In genomic region chr10:125868372-125868975, GRCh38 we compare ENCODE assay signal across 7 cellular contexts. TPM values are rescaled to one million over a fixed set of nuclear protein-coding genes. Genes with fewer than 3 reads are reported as not detected.
A peak's percentile ranks its signal among the peaks of the same experiment; 100 is the strongest.
DNase-seq lines count a peak whose midpoint lies in the region; ATAC-seq and FAIRE-seq lines count a peak whose summit lies in the region.

No MANE protein-coding gene starts in this region.

- no peak overlapping the region for H3K9ac ChIP-seq in adipocyte (ENCODE audit: low read length)

- H3K36me3 ChIP-seq in adipocyte (ENCODE audit: control insufficient read depth, insufficient read depth, low read length, severe bottlenecking) = peaks cover 32% of the 10 kb centered on the region

- no peaks in the 10 kb centered on the region for H3K36me3 Mint-ChIP-seq in activated T-helper 2 cell treated with anti-CD3 and anti-CD28 coated beads, Interferon-gamma antibody, Interleukin-2, Interleukin-4, amounts not matched to agents 10 μg/mL and 5 μg/mL and 100 μg/mL, durations not matched to agents 14 hours and 24 hours and 36 hours (ENCODE audit: low read depth)

- intact Hi-C loops in activated T-helper 2 cell treated with anti-CD3 and anti-CD28 coated beads, Interferon-gamma antibody, Interleukin-2, Interleukin-4, amounts not matched to agents 10 μg/mL and 5 μg/mL and 100 μg/mL, durations not matched to agents 14 hours and 24 hours and 36 hours (cut with micrococcal nuclease) = no loop called here

- no peak overlapping the region for H3K4me3 ChIP-seq in adipocyte (ENCODE audit: low read length)

- no peaks in the 10 kb centered on the region for H3K27me3 Mint-ChIP-seq in activated T-helper 2 cell treated with anti-CD3 and anti-CD28 coated beads, Interferon-gamma antibody, Interleukin-2, Interleukin-4, amounts not matched to agents 10 μg/mL and 5 μg/mL and 100 μg/mL, durations not matched to agents 14 hours and 24 hours and 36 hours (ENCODE audit: low read depth)

- ATAC-seq in GM21515 (IDR thresholded peaks at IDR 0.05; ENCODE audit: unreplicated experiment) = peak; percentile 62

- H3K4me1 Mint-ChIP-seq in activated T-helper 2 cell treated with anti-CD3 and anti-CD28 coated beads, Interferon-gamma antibody, Interleukin-2, Interleukin-4, amounts not matched to agents 10 μg/mL and 5 μg/mL and 100 μg/mL, durations not matched to agents 14 hours and 24 hours and 36 hours (ENCODE audit: low read depth) = no peaks in the 10 kb centered on the region

- H3K27ac Mint-ChIP-seq in activated T-helper 2 cell treated with anti-CD3 and anti-CD28 coated beads, Interferon-gamma antibody, Interleukin-2, Interleukin-4, amounts not matched to agents 10 μg/mL and 5 μg/mL and 100 μg/mL, durations not matched to agents 14 hours and 24 hours and 36 hours = no peak overlapping the region

- H3K9me3 Mint-ChIP-seq in activated T-helper 2 cell treated with anti-CD3 and anti-CD28 coated beads, Interferon-gamma antibody, Interleukin-2, Interleukin-4, amounts not matched to agents 10 μg/mL and 5 μg/mL and 100 μg/mL, durations not matched to agents 14 hours and 24 hours and 36 hours = no peaks in the 10 kb centered on the region

- peak; percentile 5 for FAIRE-seq in urothelium cell line (lab: Jason Lieb, UNC)

- no peaks in the 10 kb centered on the region for H3K27me3 ChIP-seq in adipocyte (replicated peaks; ENCODE audit: control insufficient read depth, insufficient read depth, low read length)

- peaks cover 21% of the 10 kb centered on the region for H3K4me1 ChIP-seq in adipocyte (ENCODE audit: control insufficient read depth, insufficient read depth, low read length)

- DNase-seq in EH (ENCODE audit: low read depth) = peak; percentile 57
- peak; percentile 13 for DNase-seq in NCI-H1048 (lab: John Stamatoyannopoulos, UW)
- DNase-seq in adipocyte (ENCODE audit: low read depth) = peak; percentile 68
- peak; percentile 62 for DNase-seq in iris pigment epithelial cell (ENCODE audit: low read depth)
- peak; percentile 39 for DNase-seq in urothelium cell line (ENCODE audit: low spot score)
- DNase-seq in activated T-helper 2 cell treated with anti-CD3 and anti-CD28 coated beads, Interferon-gamma antibody, Interleukin-2, Interleukin-4, amounts not matched to agents 10 μg/mL and 5 μg/mL and 100 μg/mL, durations not matched to agents 14 hours and 24 hours and 36 hours (ENCODE audit: low spot score) = no peak

- H3K4me3 Mint-ChIP-seq in activated T-helper 2 cell treated with anti-CD3 and anti-CD28 coated beads, Interferon-gamma antibody, Interleukin-2, Interleukin-4, amounts not matched to agents 10 μg/mL and 5 μg/mL and 100 μg/mL, durations not matched to agents 14 hours and 24 hours and 36 hours (ENCODE audit: low read depth) = no peak overlapping the region

- H3K9me3 ChIP-seq in adipocyte (ENCODE audit: control insufficient read depth, low read length) = no peaks in the 10 kb centered on the region

RNA-seq across cellular contexts. Expression of gene DHX32, which starts 12.6 kb away (rescaled TPM):
- 15.9 and 16.5 TPM in 2 replicates for total RNA-seq in activated T-helper 2 cell treated with anti-CD3 and anti-CD28 coated beads, Interferon-gamma antibody, Interleukin-2, Interleukin-4, amounts not matched to agents 10 μg/mL and 5 μg/mL and 100 μg/mL, durations not matched to agents 14 hours and 24 hours and 36 hours

RNA-seq across cellular contexts. Expression of gene FANK1, which starts 27.9 kb away (rescaled TPM):
- 0.44 TPM in 1 of 2 replicates, not detected in the other for total RNA-seq in activated T-helper 2 cell treated with anti-CD3 and anti-CD28 coated beads, Interferon-gamma antibody, Interleukin-2, Interleukin-4, amounts not matched to agents 10 μg/mL and 5 μg/mL and 100 μg/mL, durations not matched to agents 14 hours and 24 hours and 36 hours

RNA-seq across cellular contexts. Expression of gene BCCIP, which starts 45.1 kb away (rescaled TPM):
- total RNA-seq in activated T-helper 2 cell treated with anti-CD3 and anti-CD28 coated beads, Interferon-gamma antibody, Interleukin-2, Interleukin-4, amounts not matched to agents 10 μg/mL and 5 μg/mL and 100 μg/mL, durations not matched to agents 14 hours and 24 hours and 36 hours = 110 and 114 TPM in 2 replicates

RNA-seq across cellular contexts. Expression of gene UROS, which starts 45.4 kb away (rescaled TPM):
- total RNA-seq in activated T-helper 2 cell treated with anti-CD3 and anti-CD28 coated beads, Interferon-gamma antibody, Interleukin-2, Interleukin-4, amounts not matched to agents 10 μg/mL and 5 μg/mL and 100 μg/mL, durations not matched to agents 14 hours and 24 hours and 36 hours = 45.3 and 46.9 TPM in 2 replicates
